24 cellular contexts compared by ENCODE assay signal in genomic region chr1:107594541-107594940, GRCh38.
DNase-seq lines count a peak whose midpoint lies in the region; ATAC-seq and TF ChIP-seq lines count a peak whose summit lies in the region.
"Had no signal": no experiment of that assay in that cellular context is flagged by ENCODE, and none has a peak within 500 bp of the region (broad histone marks: within the 10 kb centered on the region; RNA-seq: fewer than 3 reads in every experiment).

No MANE protein-coding gene starts in this region.

- H3K4me1 ChIP-seq in RWPE2 (ENCODE audit: insufficient read depth, poor library complexity, severe bottlenecking) (peaks cover 23% of the 10 kb centered on the region), aorta (ENCODE audit: control insufficient read depth in 1 of 2, insufficient read depth in 2 of 2, low read length in 2 of 2) (no peaks in the 10 kb centered on the region)
- H3K4me1 ChIP-seq: upper lobe of right lung had no signal

- H3K9me3 Mint-ChIP-seq in Calu3 (ENCODE audit: low read depth, unreplicated experiment) = no peaks in the 10 kb centered on the region
- H3K9me3 Mint-ChIP-seq: activated CD4-positive, alpha-beta T cell treated with anti-CD3 and anti-CD28 coated beads, Interleukin-2, amount 10 ng/mL, durations not matched to agents 24 days and 14 days; activated naive CD8-positive, alpha-beta T cell treated with anti-CD3 and anti-CD28 coated beads for 36 hours; activated T-helper 2 cell treated with anti-CD3 and anti-CD28 coated beads, Interferon-gamma antibody, Interleukin-2, Interleukin-4, amounts not matched to agents 10 μg/mL and 5 μg/mL and 100 μg/mL, durations not matched to agents 14 hours and 24 hours and 36 hours; effector memory CD8-positive, alpha-beta T cell; T-helper 1 cell treated with Interleukin-12 subunit alpha and Interleukin-12 subunit beta and Interleukin-4 antibody, amounts not matched to agents 30 μg/mL and 1 μg/mL, for 36 hours had no signal

- H3K27ac Mint-ChIP-seq in Calu3 (ENCODE audit: unreplicated experiment) = peak overlapping the region; percentile 46
- H3K27ac Mint-ChIP-seq: activated CD4-positive, alpha-beta T cell treated with anti-CD3 and anti-CD28 coated beads, Interleukin-2, amount 10 ng/mL, durations not matched to agents 24 days and 14 days; activated naive CD8-positive, alpha-beta T cell treated with anti-CD3 and anti-CD28 coated beads for 36 hours; activated T-helper 2 cell treated with anti-CD3 and anti-CD28 coated beads, Interferon-gamma antibody, Interleukin-2, Interleukin-4, amounts not matched to agents 10 μg/mL and 5 μg/mL and 100 μg/mL, durations not matched to agents 14 hours and 24 hours and 36 hours; HFFc6; T-helper 1 cell treated with Interleukin-12 subunit alpha and Interleukin-12 subunit beta and Interleukin-4 antibody, amounts not matched to agents 30 μg/mL and 1 μg/mL, for 36 hours had no signal

- intact Hi-C loops in Calu3 (cut with micrococcal nuclease; ENCODE audit: unreplicated experiment) (loop anchor here (2.0 to 5.0 kb wide), 3 partner anchors 73 to 154 kb away; no protein-coding TSS in a partner anchor), aorta (cut with DNase I) (no loop called here)

- H3K36me3 ChIP-seq in RWPE2 (ENCODE audit: low read depth) (no peaks in the 10 kb centered on the region), aorta (ENCODE audit: control insufficient read depth in 1 of 2, insufficient read depth in 2 of 2, low read length in 1 of 2) (no peaks in the 10 kb centered on the region)
- H3K36me3 ChIP-seq: upper lobe of right lung had no signal

- no peak for ATAC-seq in RWPE2 (ENCODE audit: low read depth)
- no peak for ATAC-seq in aorta (ENCODE audit: low FRiP score)
- ATAC-seq: body of pancreas; effector memory CD8-positive, alpha-beta T cell; left cardiac atrium; sciatic nerve; upper lobe of right lung had no signal

- no peak for TF ChIP-seq CTCF in Calu3 (IDR thresholded peaks at IDR 0.05; ENCODE audit: unreplicated experiment)
- no peak for TF ChIP-seq CTCF in RWPE2 (IDR thresholded peaks at IDR 0.05; ENCODE audit: poor library complexity, severe bottlenecking)
- TF ChIP-seq CTCF in fibroblast of villous mesenchyme (IDR thresholded peaks at IDR 0.05; ENCODE audit: insufficient read depth, low read depth, low read length) = no peak

- peaks cover 11% of the 10 kb centered on the region for H3K36me3 Mint-ChIP-seq in Calu3 (ENCODE audit: insufficient read depth, unreplicated experiment)

- H3K27ac ChIP-seq in RWPE2 (ENCODE audit: poor library complexity, severe bottlenecking) (peak overlapping the region; percentile 72), aorta (ENCODE audit: low read depth in 1 of 2, low read length in 2 of 2) (no peak overlapping the region)
- H3K27ac ChIP-seq: body of pancreas, upper lobe of right lung had no signal

- H3K4me1 Mint-ChIP-seq in Calu3 (ENCODE audit: low read depth, unreplicated experiment) = peaks cover 34% of the 10 kb centered on the region

- no peak overlapping the region for H3K4me3 ChIP-seq in RWPE2 (ENCODE audit: severe bottlenecking)
- no peak overlapping the region for H3K4me3 ChIP-seq in fibroblast of villous mesenchyme (ENCODE audit: low read depth, low read length)
- H3K4me3 ChIP-seq in aorta (ENCODE audit: low read length in 2 of 2) = no peak overlapping the region
- H3K4me3 ChIP-seq: body of pancreas, upper lobe of right lung had no signal

- H3K9me3 ChIP-seq in RWPE2 (ENCODE audit: severe bottlenecking) (no peaks in the 10 kb centered on the region), aorta (ENCODE audit: control insufficient read depth, low read length) (no peaks in the 10 kb centered on the region)
- H3K9me3 ChIP-seq: body of pancreas, upper lobe of right lung had no signal

- H3K27me3 Mint-ChIP-seq in Calu3 (ENCODE audit: unreplicated experiment) = no peaks in the 10 kb centered on the region
- H3K27me3 Mint-ChIP-seq: activated CD4-positive, alpha-beta T cell treated with anti-CD3 and anti-CD28 coated beads, Interleukin-2, amount 10 ng/mL, durations not matched to agents 24 days and 14 days; activated naive CD8-positive, alpha-beta T cell treated with anti-CD3 and anti-CD28 coated beads for 36 hours; effector memory CD8-positive, alpha-beta T cell had no signal

- DNase-seq in Calu3 (no peak), RWPE2 (ENCODE audit: low spot score) (no peak), fibroblast of villous mesenchyme (ENCODE audit: low read depth) (peak; percentile 37), renal cortical epithelial cell (ENCODE audit: low read depth) (peak; percentile 46), GM19238 (ENCODE audit: insufficient read length, low spot score) (no peak), NOMO-1 treated with DMSO at 0.1 percent for 48 hours (lab: John Stamatoyannopoulos, UW; ENCODE audit: unreplicated experiment) (no peak), aorta (no peak)
- DNase-seq: activated CD4-positive, alpha-beta T cell treated with anti-CD3 and anti-CD28 coated beads, Interleukin-2, amount 10 ng/mL, durations not matched to agents 24 days and 14 days; activated CD8-positive, alpha-beta memory T cell treated with anti-CD3 and anti-CD28 coated beads, Interleukin-2, amount 50 U/mL, for 4 hours; activated naive CD8-positive, alpha-beta T cell treated with anti-CD3 and anti-CD28 coated beads for 36 hours; body of pancreas; DMS79; effector memory CD8-positive, alpha-beta T cell; HFFc6; KBM-7; left cardiac atrium; NCI-H1048; NCI-H2029; NCI-H345; stimulated activated CD8-positive, alpha-beta memory T cell treated with anti-CD3 and anti-CD28 coated beads, Interleukin-4, amount 100 ng/mL, for 48 hours; upper lobe of right lung had no signal

- WGBS in aorta, 2 donors = 28 to 51% methylated on average over 1 of the region's 1 CpG

- no peaks in the 10 kb centered on the region for H3K27me3 ChIP-seq in RWPE2 (ENCODE audit: insufficient read depth, poor library complexity, severe bottlenecking)
- no peaks in the 10 kb centered on the region for H3K27me3 ChIP-seq in aorta (ENCODE audit: control insufficient read depth in 1 of 2, insufficient read depth in 2 of 2, low read length in 1 of 2)
- H3K27me3 ChIP-seq: body of pancreas, upper lobe of right lung had no signal

- CTCF ChIA-PET in Calu3 (lab: Charles Lee) = no interaction called here

- peak overlapping the region; percentile 20 for H3K4me3 Mint-ChIP-seq in Calu3 (ENCODE audit: low read depth, unreplicated experiment)
- H3K4me3 Mint-ChIP-seq: activated CD4-positive, alpha-beta T cell treated with anti-CD3 and anti-CD28 coated beads, Interleukin-2, amount 10 ng/mL, durations not matched to agents 24 days and 14 days; activated naive CD8-positive, alpha-beta T cell treated with anti-CD3 and anti-CD28 coated beads for 36 hours; effector memory CD8-positive, alpha-beta T cell; HFFc6; T-helper 1 cell treated with Interleukin-12 subunit alpha and Interleukin-12 subunit beta and Interleukin-4 antibody, amounts not matched to agents 30 μg/mL and 1 μg/mL, for 36 hours had no signal

- BruUV-seq in Calu3 (replicated peaks; lab: Mats Ljungman, UMichigan) = TSS peak; percentile 10

Comparison
In these comparisons a context has a peak if more than half of its experiments do, and no peak if none do; other contexts are left out.
1. DNase-seq: peak in fibroblast of villous mesenchyme (single experiment) and renal cortical epithelial cell (single experiment); none in Calu3 (single experiment), RWPE2 (single experiment), GM19238 (single experiment), NOMO-1 treated with DMSO at 0.1 percent for 48 hours (single experiment) and aorta (0 of 2).